In genomic region chr6:161660666-161661571, GRCh38 we compare ENCODE assay signal across 16 cellular contexts.
DNase-seq lines count a peak whose midpoint lies in the region; ATAC-seq and TF ChIP-seq lines count a peak whose summit lies in the region.
"Had no signal": no experiment of that assay in that cellular context is flagged by ENCODE, and none has a peak within 500 bp of the region (broad histone marks: within the 10 kb centered on the region; RNA-seq: fewer than 3 reads in every experiment).

No MANE protein-coding gene starts in this region.

- peak; percentile 30 for DNase-seq in activated CD4-positive, alpha-beta T cell treated with anti-CD3 and anti-CD28 coated beads for 48 hours
- DNase-seq in activated CD4-positive, alpha-beta T cell treated with anti-CD3 and anti-CD28 coated beads, Interleukin-2, amount 50 U/mL, for 1 hour, result no peak
- DNase-seq in RPMI8226 (peak; percentile 10), cerebellar nuclear complex (lab: John Stamatoyannopoulos, UW) (no peak), Peyer's patch (no peak)
- DNase-seq: activated B cell treated with CpG ODN at 0.5 μM for 24 hours, COR-L47, H7, mammary epithelial cell, NCI-H1417, SW 1271 had no signal

- H3K36me3 ChIP-seq in Peyer's patch, result no peaks in the 10 kb centered on the region
- H3K36me3 ChIP-seq: right atrium auricular region had no signal

- no peaks in the 10 kb centered on the region for H3K27me3 ChIP-seq in Peyer's patch
- H3K27me3 ChIP-seq: right atrium auricular region had no signal

- H3K27me3 Mint-ChIP-seq in nephron (ENCODE audit: low read depth), result no peaks in the 10 kb centered on the region
- H3K27me3 Mint-ChIP-seq: activated B cell treated with CpG ODN at 0.5 μM for 24 hours; central memory CD8-positive, alpha-beta T cell had no signal

- no peaks in the 10 kb centered on the region for H3K4me1 ChIP-seq in Peyer's patch
- H3K4me1 ChIP-seq: right atrium auricular region had no signal

- no peak for ATAC-seq in GM21390 (IDR thresholded peaks at IDR 0.05; ENCODE audit: unreplicated experiment)

- TF ChIP-seq CTCF in GM12875 (IDR thresholded peaks at IDR 0.05; ENCODE audit: borderline replicate concordance, insufficient read depth, low read depth, low read length) (peak; percentile 37; the same call in 1 of the 2 replicates), nephron (IDR thresholded peaks at IDR 0.05; ENCODE audit: unreplicated experiment in 3 of 3) (no peak), Peyer's patch (IDR thresholded peaks at IDR 0.05) (no peak)

- H3K9me3 Mint-ChIP-seq in nephron, result peaks cover 8% of the 10 kb centered on the region

- peaks cover 6% of the 10 kb centered on the region for H3K4me1 Mint-ChIP-seq in nephron
- H3K4me1 Mint-ChIP-seq: activated B cell treated with CpG ODN at 0.5 μM for 24 hours; central memory CD8-positive, alpha-beta T cell had no signal

- H3K4me3 Mint-ChIP-seq in nephron, result no peak overlapping the region
- H3K4me3 Mint-ChIP-seq: activated B cell treated with CpG ODN at 0.5 μM for 24 hours; central memory CD8-positive, alpha-beta T cell had no signal

- no peak overlapping the region for H3K27ac ChIP-seq in Peyer's patch
- H3K27ac ChIP-seq: right atrium auricular region had no signal

- peak overlapping the region in 2 of 3 experiments; percentile 38 to 69 for H3K27ac Mint-ChIP-seq in nephron
- H3K27ac Mint-ChIP-seq: activated B cell treated with CpG ODN at 0.5 μM for 24 hours had no signal

- no peak overlapping the region for H3K4me3 ChIP-seq in GM12875 (ENCODE audit: low read depth, low read length)
- no peak overlapping the region for H3K4me3 ChIP-seq in Peyer's patch
- H3K4me3 ChIP-seq: right atrium auricular region had no signal

- no peaks in the 10 kb centered on the region for H3K36me3 Mint-ChIP-seq in nephron (ENCODE audit: low read depth)

- H3K9me3 ChIP-seq in Peyer's patch, result no peaks in the 10 kb centered on the region
- H3K9me3 ChIP-seq: right atrium auricular region had no signal

- no peak for TF ChIP-seq POLR2A in Peyer's patch (IDR thresholded peaks at IDR 0.05)

Comparison
In these comparisons a context has a peak if more than half of its experiments do, and no peak if none do; other contexts are left out.
1. DNase-seq: peak in activated CD4-positive, alpha-beta T cell treated with anti-CD3 and anti-CD28 coated beads for 48 hours (single experiment) and RPMI8226 (single experiment); none in activated CD4-positive, alpha-beta T cell treated with anti-CD3 and anti-CD28 coated beads, Interleukin-2, amount 50 U/mL, for 1 hour (single experiment), cerebellar nuclear complex (0 of 2) and Peyer's patch (0 of 3).